In the genomic region with DNA sequence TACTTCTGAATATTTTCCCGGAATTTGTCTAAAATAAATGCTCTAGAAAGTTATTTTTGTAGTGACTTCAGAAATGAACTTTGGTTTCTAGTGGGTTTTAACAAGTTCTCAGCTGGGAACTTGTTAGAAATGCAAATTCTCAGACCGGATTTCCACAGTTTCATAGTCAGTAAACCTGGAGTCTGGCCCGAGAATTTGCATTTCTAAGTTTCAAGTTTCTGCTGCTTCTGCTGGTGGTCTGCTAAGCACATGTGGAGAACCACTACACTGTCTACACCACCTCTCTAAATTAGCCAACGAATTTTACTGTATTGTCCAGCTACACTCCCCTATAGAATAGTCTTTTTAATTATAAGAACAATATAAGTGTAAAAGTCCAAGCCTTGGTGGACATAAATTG, we compare ENCODE assay signal across 13 cellular contexts.
A peak's percentile ranks its signal among the peaks of the same experiment; 100 is the strongest.
DNase-seq lines count a peak whose midpoint lies in the region; ATAC-seq, FAIRE-seq and TF ChIP-seq lines count a peak whose summit lies in the region.
"Had no signal": no experiment of that assay in that cellular context is flagged by ENCODE, and none has a peak within 500 bp of the region (broad histone marks: within the 10 kb centered on the region; RNA-seq: fewer than 3 reads in every experiment).

No MANE protein-coding gene starts in this region.

- TF ChIP-seq RAD21 in GM12878 (IDR thresholded peaks at IDR 0.05; ENCODE audit: insufficient read depth, low read depth, low read length): no peak

- no peak for TF ChIP-seq CTCF in GM12878 (IDR thresholded peaks at IDR 0.05 in 2 of 3, conservative IDR thresholded peaks at IDR 0.05 in 1 of 3; ENCODE audit: control insufficient read depth in 2 of 3, extremely low read depth in 1 of 3, insufficient read depth in 1 of 3, low read depth in 3 of 3, low read length in 3 of 3)

- intact Hi-C loops in GM12878 (cut with micrococcal nuclease; ENCODE audit: unreplicated experiment): no loop called here

- peak overlapping the region; percentile 20; the same call in 1 of the 2 replicates for H3K4me2 ChIP-seq in GM12878 (ENCODE audit: control insufficient read depth, insufficient read depth)

- H3K27ac ChIP-seq in GM12878 (ENCODE audit: control insufficient read depth, insufficient read depth): no peak overlapping the region
- H3K27ac ChIP-seq: sigmoid colon had no signal

- WGBS in GM12878 (ENCODE audit: insufficient coverage, insufficient replicate concordance, low lambda C conversion rate, missing lambda C conversion rate): 1% methylated on average over 4 of the region's 4 CpGs

- TF ChIP-seq POLR2A in GM12878 (IDR thresholded peaks at IDR 0.05; ENCODE audit: low read depth, low read length): no peak

- peak; percentile 5 for DNase-seq in GM12878 (ENCODE audit: low read depth, low spot score)
- no peak for DNase-seq in NCI-H146 (lab: John Stamatoyannopoulos, UW)
- no peak for DNase-seq in NCI-H1436 (lab: John Stamatoyannopoulos, UW)
- DNase-seq in 8988T: no peak
- DNase-seq in DMS 273 (lab: John Stamatoyannopoulos, UW; ENCODE audit: unreplicated experiment): no peak
- DNase-seq: activated CD4-positive, alpha-beta T cell treated with anti-CD3 and anti-CD28 coated beads for 48 hours; COR-L47; erythroblast; NCI-H1436 treated with DMSO at 0.1 percent for 48 hours; sigmoid colon had no signal

- no peak overlapping the region for H3K4me3 ChIP-seq in GM12878
- H3K4me3 ChIP-seq: sigmoid colon had no signal

- POLR2A ChIA-PET in GM12878 (lab: Charles Lee): no interaction called here

- in situ Hi-C loops in GM12878 (cut with MboI): loop anchor here (10.0 to 25.0 kb wide), 2 partner anchors 993 to 1300 kb away; no protein-coding TSS in a partner anchor

- H3K9ac ChIP-seq in GM12878 (ENCODE audit: control insufficient read depth, insufficient read depth, low read length): no peak overlapping the region

- H3K79me2 ChIP-seq in GM12878 (ENCODE audit: control insufficient read depth, insufficient read depth, low read length): no peaks in the 10 kb centered on the region

- no peaks in the 10 kb centered on the region for H3K36me3 ChIP-seq in GM12878 (ENCODE audit: control insufficient read depth in 2 of 2, insufficient read depth in 2 of 2, low read length in 1 of 2)
- H3K36me3 ChIP-seq: sigmoid colon had no signal

- CTCF ChIA-PET in GM12878 (lab: Yijun Ruan, JAX): interaction anchor here (0.8 to 4.7 kb wide), 6 partner anchors 11 to 1001 kb away, joined by 3 to 66 read pairs (median 4); no protein-coding TSS in a partner anchor

- H4K20me1 ChIP-seq in GM12878 (ENCODE audit: control insufficient read depth, insufficient read depth): no peaks in the 10 kb centered on the region

- BruUV-seq in GM12878 (replicated peaks; lab: Mats Ljungman, UMichigan): no TSS peak

- ATAC-seq in GM18909 (IDR thresholded peaks at IDR 0.05; ENCODE audit: poor library complexity, unreplicated experiment): peak; percentile 75
- ATAC-seq in GM21717 (IDR thresholded peaks at IDR 0.05; ENCODE audit: unreplicated experiment): peak; percentile 97
- ATAC-seq in HG03103 (IDR thresholded peaks at IDR 0.05; ENCODE audit: low read depth, unreplicated experiment): peak; percentile 89
- peak; percentile 68 for ATAC-seq in GM12878

- TF ChIP-seq EP300 in GM12878 (IDR thresholded peaks at IDR 0.05; ENCODE audit: borderline replicate concordance in 1 of 2, control insufficient read depth in 1 of 2, low read depth in 2 of 2, low read length in 2 of 2): no peak

- SMC1A ChIA-PET in GM12878 (lab: Charles Lee; ENCODE audit: uncharacterized antibody, unreplicated experiment): interaction anchor here (0.6 kb wide), 1 partner anchor 278 kb away, joined by 3 read pairs; no protein-coding TSS in a partner anchor

- RAD21 ChIA-PET in GM12878 (lab: Charles Lee; ENCODE audit: unreplicated experiment): interaction anchor here (0.6 to 2.2 kb wide), 3 partner anchors 11 to 322 kb away, joined by 3 to 12 read pairs (median 3); no protein-coding TSS in a partner anchor

- H3K4me1 ChIP-seq in GM12878 (ENCODE audit: control insufficient read depth, insufficient read depth, low read length): peaks cover 6% of the 10 kb centered on the region; the same call in 1 of the 2 replicates

- H3K27me3 ChIP-seq in GM12878 (replicated peaks in 1 of 2; ENCODE audit: control insufficient read depth in 2 of 2, insufficient read depth in 2 of 2, low read length in 1 of 2): no peaks in the 10 kb centered on the region
- H3K27me3 ChIP-seq: sigmoid colon had no signal

- peak; percentile 56 for FAIRE-seq in GM12878 (lab: Jason Lieb, UNC)

- H2AFZ ChIP-seq in GM12878 (ENCODE audit: control insufficient read depth, low read depth, low read length): no peak overlapping the region

- H3K9me3 ChIP-seq in GM12878 (replicated peaks; ENCODE audit: control insufficient read depth, insufficient read depth, low read length): no peaks in the 10 kb centered on the region
- H3K9me3 ChIP-seq: sigmoid colon had no signal

TF ChIP-seq in GM12878, 131 proteins besides CTCF, POLR2A, EP300 and RAD21:
- TF ChIP-seq, protein P1, sequence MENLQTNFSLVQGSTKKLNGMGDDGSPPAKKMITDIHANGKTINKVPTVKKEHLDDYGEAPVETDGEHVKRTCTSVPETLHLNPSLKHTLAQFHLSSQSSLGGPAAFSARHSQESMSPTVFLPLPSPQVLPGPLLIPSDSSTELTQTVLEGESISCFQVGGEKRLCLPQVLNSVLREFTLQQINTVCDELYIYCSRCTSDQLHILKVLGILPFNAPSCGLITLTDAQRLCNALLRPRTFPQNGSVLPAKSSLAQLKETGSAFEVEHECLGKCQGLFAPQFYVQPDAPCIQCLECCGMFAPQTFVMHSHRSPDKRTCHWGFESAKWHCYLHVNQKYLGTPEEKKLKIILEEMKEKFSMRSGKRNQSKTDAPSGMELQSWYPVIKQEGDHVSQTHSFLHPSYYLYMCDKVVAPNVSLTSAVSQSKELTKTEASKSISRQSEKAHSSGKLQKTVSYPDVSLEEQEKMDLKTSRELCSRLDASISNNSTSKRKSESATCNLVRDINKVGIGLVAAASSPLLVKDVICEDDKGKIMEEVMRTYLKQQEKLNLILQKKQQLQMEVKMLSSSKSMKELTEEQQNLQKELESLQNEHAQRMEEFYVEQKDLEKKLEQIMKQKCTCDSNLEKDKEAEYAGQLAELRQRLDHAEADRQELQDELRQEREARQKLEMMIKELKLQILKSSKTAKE (IDR thresholded peaks at IDR 0.05; ENCODE audit: low read depth, poor library complexity, severe bottlenecking): no peak
- TF ChIP-seq BHLHE40 (IDR thresholded peaks at IDR 0.05; ENCODE audit: borderline replicate concordance in 1 of 2, low read depth in 2 of 2, low read length in 1 of 2) (no peak), IKZF2 (IDR thresholded peaks at IDR 0.05) (peak in 1 of 2 experiments; percentile 22; a peak in 2 of 4 replicates), MXI1 (IDR thresholded peaks at IDR 0.05; ENCODE audit: low read depth, low read length) (no peak), ESRRA (IDR thresholded peaks at IDR 0.05; ENCODE audit: low read length) (no peak), BACH1 (IDR thresholded peaks at IDR 0.05; ENCODE audit: borderline replicate concordance) (no peak), SMARCA5 (IDR thresholded peaks at IDR 0.05) (no peak)
